In genomic region chr11:75907926-75908527, GRCh38 we compare ENCODE assay signal across 1 cellular context.
TF ChIP-seq lines count a peak whose summit lies in the region.

No MANE protein-coding gene starts in this region.

TF ChIP-seq in endothelial cell of umbilical vein, 7 proteins besides CTCF, POLR2A, EP300 and RAD21 (continued from another document):
- no peak for TF ChIP-seq JUN (IDR thresholded peaks at IDR 0.05; ENCODE audit: borderline replicate concordance, insufficient read depth, insufficient read length, low read depth)
